In genomic region chr6:4965506-4966389, GRCh38 we compare ENCODE assay signal across 1 cellular context.
TF ChIP-seq lines count a peak whose summit lies in the region.

No MANE protein-coding gene starts in this region.

TF ChIP-seq in HepG2, 621 proteins besides CTCF, POLR2A, EP300 and RAD21:
- TF ChIP-seq HNF1B (CRISPR knock-in tag; IDR thresholded peaks at IDR 0.05), result 0 out of 2 replicates have a peak, but pooled peaks have one; percentile 30
- no peak for TF ChIP-seq AHR (CRISPR knock-in tag; IDR thresholded peaks at IDR 0.05)
- 0 out of 2 replicates have a peak, but pooled peaks have one; percentile 25 for TF ChIP-seq ZNF572 (CRISPR knock-in tag; IDR thresholded peaks at IDR 0.05)
- TF ChIP-seq DZIP1 (CRISPR knock-in tag; IDR thresholded peaks at IDR 0.05), result 0 out of 2 replicates have a peak, but pooled peaks have one; percentile 37
- 0 out of 2 replicates have a peak, but pooled peaks have one; percentile 56 for TF ChIP-seq FOXO4 (CRISPR knock-in tag; conservative IDR thresholded peaks at IDR 0.05)
- TF ChIP-seq ZNF101 (CRISPR knock-in tag; IDR thresholded peaks at IDR 0.05; ENCODE audit: borderline replicate concordance, low read depth), result no peak
- no peak for TF ChIP-seq CEBPG (CRISPR knock-in tag; IDR thresholded peaks at IDR 0.05)
- no peak for TF ChIP-seq ZNF747 (CRISPR knock-in tag; IDR thresholded peaks at IDR 0.05; ENCODE audit: borderline replicate concordance)
- TF ChIP-seq ARID4A (CRISPR knock-in tag; IDR thresholded peaks at IDR 0.05; ENCODE audit: borderline replicate concordance), result no peak
- TF ChIP-seq RELA (CRISPR knock-in tag; IDR thresholded peaks at IDR 0.05), result no peak
- no peak for TF ChIP-seq MIER2 (CRISPR knock-in tag; IDR thresholded peaks at IDR 0.05)
- TF ChIP-seq HOXA7 (CRISPR knock-in tag; IDR thresholded peaks at IDR 0.05), result 0 out of 2 replicates have a peak, but pooled peaks have one; percentile 25
- TF ChIP-seq ZNF253 (CRISPR knock-in tag; IDR thresholded peaks at IDR 0.05; ENCODE audit: borderline replicate concordance), result no peak
TF ChIP-seq in HepG2: peak in this region for 5.
